ENCODE assay signal across 17 cellular contexts in genomic region chr2:85937069-85937439, GRCh38.
"Had no signal": no experiment of that assay in that cellular context is flagged by ENCODE, and none has a peak within 500 bp of the region (broad histone marks: within the 10 kb centered on the region; RNA-seq: fewer than 3 reads in every experiment).

No MANE protein-coding gene starts in this region.

- DNase-seq: activated CD4-positive, alpha-beta T cell treated with anti-CD3 and anti-CD28 coated beads, Interleukin-2, amount 50 U/mL, for 4 hours; activated gamma-delta T cell treated with Interleukin-2 at 50 U/mL for 16 hours; effector memory CD8-positive, alpha-beta T cell; foreskin fibroblast; hippocampal formation; left cardiac atrium; pancreas; sigmoid colon; stimulated activated CD4-positive, alpha-beta T cell treated with anti-CD3 and anti-CD28 coated beads, Interleukin-4, amount 100 ng/mL, for 4 hours; stimulated activated naive B cell treated with anti-CD40 and anti-IgM and Interleukin-4, amounts not matched to agents 10 μg/mL and 1 μg/mL and 100 μg/mL, for 72 hours; T-helper 17 cell; thyroid gland; uterus; WERI-Rb-1 had no signal

- H3K9me3 ChIP-seq: lower lobe of right lung, neutrophil, pancreas, thyroid gland, uterus had no signal

- H3K27ac ChIP-seq: lower lobe of right lung, neutrophil, pancreas, sigmoid colon, thyroid gland, WERI-Rb-1 had no signal

- H3K36me3 ChIP-seq: lower lobe of right lung, neutrophil, pancreas, sigmoid colon, thyroid gland, uterus, WERI-Rb-1 had no signal

- H3K4me3 ChIP-seq: lower lobe of right lung, pancreas, sigmoid colon, thyroid gland, uterus had no signal

- H3K27me3 ChIP-seq: pancreas, sigmoid colon, thyroid gland, uterus had no signal

- ATAC-seq: activated naive CD4-positive, alpha-beta T cell treated with anti-CD3 and anti-CD28 coated beads, Interleukin-2, amount 50 U/mL, for 72 hours; effector memory CD8-positive, alpha-beta T cell; left cardiac atrium; stimulated activated naive B cell treated with anti-CD40 and anti-IgM and Interleukin-4, amounts not matched to agents 10 μg/mL and 1 μg/mL and 100 μg/mL, for 72 hours; T-helper 17 cell had no signal

- H3K4me1 ChIP-seq: uterus had no signal
